In the genomic region with DNA sequence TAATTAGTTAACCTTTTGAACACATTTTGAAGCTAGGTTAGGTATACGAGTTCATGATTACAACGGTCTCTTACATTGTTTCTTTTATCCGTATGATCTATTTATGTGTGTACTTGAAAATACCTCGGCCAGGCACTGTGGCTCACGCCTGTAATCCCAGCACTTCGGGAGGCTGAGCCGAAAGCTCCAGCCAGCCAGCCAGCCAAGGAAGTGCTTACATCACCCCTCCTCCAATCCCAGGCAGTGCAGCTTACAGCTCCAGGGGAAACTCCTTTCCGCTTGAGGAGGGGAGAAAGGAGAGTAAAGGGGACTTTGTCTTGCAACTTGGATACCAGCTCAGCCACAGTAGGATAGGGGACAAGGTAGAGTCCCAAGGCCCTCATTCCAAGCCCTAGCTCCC, we compare ENCODE assay signal across 7 cellular contexts.
A peak's percentile ranks its signal among the peaks of the same experiment; 100 is the strongest.
DNase-seq lines count a peak whose midpoint lies in the region; ATAC-seq and TF ChIP-seq lines count a peak whose summit lies in the region.
"Not testable (repeated sequence)": the region's sequence is repeated elsewhere in the genome, so short reads cannot be mapped to it uniquely, and the experiment has no call there.

No MANE protein-coding gene starts in this region.

- not testable (repeated sequence) for H3K4me1 ChIP-seq in right cardiac atrium (ENCODE audit: control insufficient read depth, insufficient read depth, low read length); left lung; neuronal stem cell (ENCODE audit: control insufficient read depth in 2 of 2, insufficient read depth in 1 of 2, low read depth in 1 of 2, low read length in 2 of 2)

- not testable (repeated sequence) for H2BK12ac ChIP-seq in neuronal stem cell (ENCODE audit: low read length)

- H3K4ac ChIP-seq in neuronal stem cell (ENCODE audit: low read length) = not testable (repeated sequence)

- peak overlapping the region; percentile 70 for H3K27ac Mint-ChIP-seq in chondrocyte (ENCODE audit: unreplicated experiment)

- not testable (repeated sequence) for H3K4me3 Mint-ChIP-seq in chondrocyte (ENCODE audit: unreplicated experiment)

- DNase-seq in RPMI7951 (ENCODE audit: low read depth) = peak; percentile 50
- DNase-seq in chondrocyte (ENCODE audit: low spot score); left lung: not testable (repeated sequence)
- peak; percentile 71 for DNase-seq in fibroblast of villous mesenchyme (ENCODE audit: low read depth)
- peak; percentile 71 to 84 (median 73) for DNase-seq in right cardiac atrium
- peak; percentile 15 for DNase-seq in neuronal stem cell (ENCODE audit: low spot score)
- peak; percentile 3 for DNase-seq in skeletal muscle cell (ENCODE audit: low read depth)

- H4K8ac ChIP-seq in neuronal stem cell (ENCODE audit: low read depth, low read length) = not testable (repeated sequence)

- not testable (repeated sequence) for H3K79me1 ChIP-seq in neuronal stem cell (ENCODE audit: low read depth, low read length)

- not testable (repeated sequence) for TF ChIP-seq CTCF in chondrocyte (IDR thresholded peaks at IDR 0.05); fibroblast of villous mesenchyme (IDR thresholded peaks at IDR 0.05; ENCODE audit: insufficient read depth, low read depth, low read length); left lung (IDR thresholded peaks at IDR 0.05)

- H2BK15ac ChIP-seq in neuronal stem cell (ENCODE audit: low read length) = not testable (repeated sequence)

- H3K9me3 Mint-ChIP-seq in chondrocyte (ENCODE audit: low read depth) = not testable (repeated sequence)

- H3K27ac ChIP-seq in right cardiac atrium (ENCODE audit: low read length) = peak overlapping the region; percentile 29
- not testable (repeated sequence) for H3K27ac ChIP-seq in left lung; neuronal stem cell (replicated peaks; ENCODE audit: low read length)

- H3K27me3 ChIP-seq in right cardiac atrium (ENCODE audit: control insufficient read depth, insufficient read depth); left lung; neuronal stem cell (ENCODE audit: control insufficient read depth in 3 of 3, insufficient read depth in 3 of 3, low read depth in 1 of 3, low read length in 3 of 3): not testable (repeated sequence)

- not testable (repeated sequence) for H3K4me3 ChIP-seq in fibroblast of villous mesenchyme (ENCODE audit: low read depth, low read length); right cardiac atrium (ENCODE audit: low read length); left lung; neuronal stem cell (ENCODE audit: low read length in 2 of 2); skeletal muscle cell (ENCODE audit: low read depth, low read length)

- intact Hi-C loops in right cardiac atrium (cut with DNase I); left lung (cut with DNase I): not testable (repeated sequence)

- not testable (repeated sequence) for H2AFZ ChIP-seq in neuronal stem cell (ENCODE audit: low read length)

- not testable (repeated sequence) for H3K18ac ChIP-seq in neuronal stem cell (ENCODE audit: low read length)

- not testable (repeated sequence) for H3K9ac ChIP-seq in neuronal stem cell (ENCODE audit: low read depth, low read length, poor library complexity)

- H3K9me3 ChIP-seq in right cardiac atrium (ENCODE audit: control insufficient read depth, low read length); left lung; neuronal stem cell (replicated peaks in 1 of 2; ENCODE audit: control insufficient read depth in 2 of 2, insufficient read depth in 1 of 2, low read depth in 1 of 2, low read length in 2 of 2): not testable (repeated sequence)

- H3K36me3 Mint-ChIP-seq in chondrocyte (ENCODE audit: low read depth) = not testable (repeated sequence)

- peak; percentile 88 to 94 for ATAC-seq in right cardiac atrium
- peak; percentile 43 for ATAC-seq in left lung

- not testable (repeated sequence) for H2BK5ac ChIP-seq in neuronal stem cell (ENCODE audit: low read length)

- not testable (repeated sequence) for H3K27me3 Mint-ChIP-seq in chondrocyte (ENCODE audit: low read depth)

- H3K23ac ChIP-seq in neuronal stem cell (ENCODE audit: low read depth, low read length, poor library complexity) = not testable (repeated sequence)

- not testable (repeated sequence) for H4K91ac ChIP-seq in neuronal stem cell (ENCODE audit: low read depth, low read length, poor library complexity)

- H2AK5ac ChIP-seq in neuronal stem cell (ENCODE audit: low read depth, low read length) = not testable (repeated sequence)

- not testable (repeated sequence) for H3K14ac ChIP-seq in neuronal stem cell (ENCODE audit: low read length)

- not testable (repeated sequence) for H3K36me3 ChIP-seq in left lung; neuronal stem cell (replicated peaks in 1 of 2; ENCODE audit: control insufficient read depth in 2 of 2, insufficient read depth in 2 of 2, low read length in 2 of 2)

- not testable (repeated sequence) for H3K4me2 ChIP-seq in neuronal stem cell (ENCODE audit: insufficient read depth, low read length, poor library complexity, severe bottlenecking)

- not testable (repeated sequence) for H2BK120ac ChIP-seq in neuronal stem cell (ENCODE audit: low read depth, low read length)

- 40% methylated on average over 8 of the region's 8 CpGs for WGBS in right cardiac atrium
- WGBS in neuronal stem cell (ENCODE audit: extremely low coverage in 2 of 2, insufficient read length in 2 of 2, insufficient replicate concordance in 1 of 2), 2 donors = no CpG with 5 or more reads among the region's 8 CpGs

- H3K4me1 Mint-ChIP-seq in chondrocyte (ENCODE audit: low read depth) = peaks cover 49% of the 10 kb centered on the region
